ENCODE assay signal across 8 cellular contexts in the genomic region with DNA sequence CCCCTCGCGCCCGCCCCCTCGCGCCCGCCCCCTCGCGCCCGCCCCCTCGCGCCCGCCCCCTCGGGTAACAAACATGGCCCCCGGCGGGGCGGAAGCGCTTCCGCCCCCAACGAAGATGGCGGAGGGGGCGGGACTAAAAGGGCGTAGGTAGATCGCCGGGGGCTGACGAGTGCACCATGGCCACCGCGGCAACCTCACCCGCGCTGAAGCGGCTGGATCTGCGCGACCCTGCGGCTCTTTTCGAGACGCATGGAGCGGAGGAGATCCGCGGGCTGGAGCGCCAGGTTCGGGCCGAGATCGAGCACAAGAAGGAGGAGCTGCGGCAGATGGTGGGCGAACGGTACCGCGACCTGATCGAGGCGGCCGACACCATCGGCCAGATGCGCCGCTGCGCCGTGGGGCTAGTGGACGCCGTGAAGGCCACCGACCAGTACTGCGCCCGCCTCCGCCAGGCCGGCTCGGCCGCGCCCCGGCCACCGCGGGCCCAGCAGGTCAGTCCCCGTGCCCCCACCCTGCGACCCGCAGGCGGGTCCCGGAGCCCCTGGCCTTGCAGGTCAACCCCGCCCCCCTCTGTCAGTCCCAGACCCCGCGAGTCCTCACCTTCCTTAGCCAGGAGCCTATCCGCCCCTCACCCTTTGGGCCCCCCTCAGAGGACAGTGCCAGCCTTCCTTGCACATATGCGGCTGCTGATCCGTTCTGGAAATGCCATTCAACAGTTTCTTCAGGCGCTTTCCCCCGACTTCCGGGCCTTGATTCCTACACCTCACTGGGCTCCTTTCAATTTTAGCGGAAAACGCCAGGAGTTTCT. TPM values are rescaled to one million over a fixed set of nuclear protein-coding genes. Genes with fewer than 3 reads are reported as not detected.
DNase-seq lines count a peak whose midpoint lies in the region; ATAC-seq, FAIRE-seq and TF ChIP-seq lines count a peak whose summit lies in the region.

TSS of gene COG1 (plus strand) at position 162 of the 808 bp plus-strand sequence. CDS start at position 177, 15 bp downstream.

- H3K27me3 Mint-ChIP-seq in activated T-cell treated with anti-CD3 and anti-CD28 coated beads, Interleukin-2, amount 50 U/mL, for 4 hours (ENCODE audit: low read depth) = no peaks in the 10 kb centered on the region

- H3K4me3 ChIP-seq in Jurkat, Clone E6-1 (ENCODE audit: low read length) = peak within 1 kb of the TSS; percentile 83
- H3K4me3 ChIP-seq in Peyer's patch = peak within 1 kb of the TSS; percentile 55 to 95 (median 81)

- peak within 1 kb of the TSS; percentile 71 to 94 (median 91) for H3K27ac ChIP-seq in Peyer's patch

- H3K36me3 Mint-ChIP-seq in activated T-cell treated with anti-CD3 and anti-CD28 coated beads, Interleukin-2, amount 50 U/mL, for 4 hours (ENCODE audit: insufficient read depth) = peaks cover 12% of the 10 kb centered on the region

- TF ChIP-seq CTCF in D721Med (IDR thresholded peaks at IDR 0.05; ENCODE audit: insufficient read depth, missing control alignments) = no peak
- TF ChIP-seq CTCF in Peyer's patch (IDR thresholded peaks at IDR 0.05) = no peak

- peak; percentile 67 for ATAC-seq in GM21526 (IDR thresholded peaks at IDR 0.05; ENCODE audit: low FRiP score, unreplicated experiment)
- ATAC-seq in activated T-cell treated with anti-CD3 and anti-CD28 coated beads, Interleukin-2, amount 50 U/mL, for 4 hours = peak; percentile 90 to 93
- ATAC-seq in esophagus mucosa = peak; percentile 79

- H3K9me3 ChIP-seq in Peyer's patch = no peaks in the 10 kb centered on the region

- H3K9me3 Mint-ChIP-seq in activated T-cell treated with anti-CD3 and anti-CD28 coated beads, Interleukin-2, amount 50 U/mL, for 4 hours = no peaks in the 10 kb centered on the region

- H3K4me3 Mint-ChIP-seq in activated T-cell treated with anti-CD3 and anti-CD28 coated beads, Interleukin-2, amount 50 U/mL, for 4 hours = peak within 1 kb of the TSS; percentile 95

- no peaks in the 10 kb centered on the region for H3K27me3 ChIP-seq in Peyer's patch

- peak; percentile 44 to 68 for TF ChIP-seq POLR2A in Peyer's patch (IDR thresholded peaks at IDR 0.05)

- peaks cover 24% of the 10 kb centered on the region for H3K4me1 Mint-ChIP-seq in activated T-cell treated with anti-CD3 and anti-CD28 coated beads, Interleukin-2, amount 50 U/mL, for 4 hours (ENCODE audit: low read depth)

- DNase-seq in D721Med (ENCODE audit: insufficient read length, low spot score) (peak; percentile 91), Peyer's patch (peak; percentile 87 to 95 (median 93)), myocyte (ENCODE audit: low read depth) (peak; percentile 93)
- DNase-seq in Jurkat, Clone E6-1 (ENCODE audit: low read depth, low spot score) = peak; percentile 83
- peak; percentile 68 for DNase-seq in activated T-cell treated with anti-CD3 and anti-CD28 coated beads, Interleukin-2, amount 50 U/mL, for 4 hours
- peak; percentile 76 for DNase-seq in stimulated activated CD8-positive, alpha-beta memory T cell treated with anti-CD3 and anti-CD28 coated beads, Interleukin-7, amount 100 ng/mL, for 24 hours (ENCODE audit: low read depth)

- peaks cover 0 to 19% (median 0%) of the 10 kb centered on the region in 3 donors for H3K36me3 ChIP-seq in Peyer's patch

- H3K4me1 ChIP-seq in Peyer's patch = peaks cover 0 to 5% (median 4%) of the 10 kb centered on the region in 4 donors

- FAIRE-seq in D721Med (lab: Jason Lieb, UNC) = no peak

RNA-seq across cellular contexts. Expression of gene COG1, which starts in this region (rescaled TPM):
- polyA plus RNA-seq in Jurkat, Clone E6-1 (2012; ENCODE audit: insufficient read depth, insufficient read length) = 47.8 TPM
- total RNA-seq in Peyer's patch (10 to 100 TPM; 48.3 to 83.3 (median 62.9) TPM), esophagus mucosa (15.9 TPM), myocyte (38.9 and 43.0 TPM in 2 replicates)
- 10 to 100 TPM; 26.6 to 31.8 (median 29.0) TPM for total RNA-seq in activated T-cell treated with anti-CD3 and anti-CD28 coated beads, Interleukin-2, amount 50 U/mL, for 4 hours
- polyA plus RNA-seq in myocyte (2012) = 50.9 TPM

Comparison
In these comparisons a context has a peak if more than half of its experiments do, and no peak if none do; other contexts are left out.
1. Peak in every context shown above with its lines: DNase-seq, ATAC-seq, H3K4me3 ChIP-seq and H3K27ac ChIP-seq.